Comparison of ENCODE assay signal across 1 cellular context in the genomic region with DNA sequence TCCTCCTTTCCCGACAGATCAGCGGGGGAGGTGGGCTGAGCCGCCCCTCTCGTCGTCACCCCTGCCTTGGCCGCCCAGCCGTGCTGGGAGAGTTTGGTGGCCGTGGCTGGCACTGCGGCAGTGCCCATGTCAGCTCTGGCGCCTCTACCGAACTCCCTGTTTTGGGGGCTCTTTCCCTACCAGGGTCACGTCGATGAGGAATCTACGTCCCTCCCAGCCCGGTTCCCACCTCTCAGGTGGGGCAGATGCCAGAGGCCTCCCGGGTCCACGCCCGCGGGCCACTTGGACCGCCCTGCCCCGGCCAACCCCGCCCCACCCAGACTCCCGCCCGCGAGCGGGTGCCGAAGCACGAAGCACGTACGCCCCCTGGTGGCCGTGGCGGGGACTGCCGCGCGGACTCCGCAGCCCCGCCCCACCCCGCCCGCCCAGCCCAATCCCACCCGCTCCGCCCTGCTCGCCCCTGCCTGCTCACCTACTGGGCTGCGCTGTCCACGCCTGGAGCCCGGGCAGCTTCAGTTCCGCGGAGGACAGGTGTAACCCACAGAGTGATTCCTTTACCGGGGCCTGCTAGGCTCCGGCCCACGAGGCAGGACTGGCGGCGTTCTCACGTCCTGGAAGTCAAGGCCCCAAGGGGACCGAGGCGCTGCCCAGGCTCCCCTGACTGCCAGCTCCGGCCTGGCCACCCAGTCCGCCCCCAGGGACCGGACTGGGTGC.
A peak's percentile ranks its signal among the peaks of the same experiment; 100 is the strongest.
TF ChIP-seq lines count a peak whose summit lies in the region.

No MANE protein-coding gene starts in this region.

TF ChIP-seq in HepG2, 621 proteins besides CTCF, POLR2A, EP300 and RAD21 (continued from another document and continues in another):
- TF ChIP-seq, protein P1, sequence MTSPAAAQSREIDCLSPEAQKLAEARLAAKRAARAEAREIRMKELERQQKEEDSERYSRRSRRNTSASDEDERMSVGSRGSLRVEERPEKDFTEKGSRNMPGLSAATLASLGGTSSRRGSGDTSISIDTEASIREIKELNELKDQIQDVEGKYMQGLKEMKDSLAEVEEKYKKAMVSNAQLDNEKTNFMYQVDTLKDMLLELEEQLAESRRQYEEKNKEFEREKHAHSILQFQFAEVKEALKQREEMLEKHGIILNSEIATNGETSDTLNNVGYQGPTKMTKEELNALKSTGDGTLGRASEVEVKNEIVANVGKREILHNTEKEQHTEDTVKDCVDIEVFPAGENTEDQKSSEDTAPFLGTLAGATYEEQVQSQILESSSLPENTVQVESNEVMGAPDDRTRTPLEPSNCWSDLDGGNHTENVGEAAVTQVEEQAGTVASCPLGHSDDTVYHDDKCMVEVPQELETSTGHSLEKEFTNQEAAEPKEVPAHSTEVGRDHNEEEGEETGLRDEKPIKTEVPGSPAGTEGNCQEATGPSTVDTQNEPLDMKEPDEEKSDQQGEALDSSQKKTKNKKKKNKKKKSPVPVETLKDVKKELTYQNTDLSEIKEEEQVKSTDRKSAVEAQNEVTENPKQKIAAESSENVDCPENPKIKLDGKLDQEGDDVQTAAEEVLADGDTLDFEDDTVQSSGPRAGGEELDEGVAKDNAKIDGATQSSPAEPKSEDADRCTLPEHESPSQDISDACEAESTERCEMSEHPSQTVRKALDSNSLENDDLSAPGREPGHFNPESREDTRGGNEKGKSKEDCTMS (CRISPR knock-in tag; conservative IDR thresholded peaks at IDR 0.05) = no peak
- no peak for TF ChIP-seq ZNF30 (CRISPR knock-in tag; IDR thresholded peaks at IDR 0.05)
- TF ChIP-seq, protein P2, sequence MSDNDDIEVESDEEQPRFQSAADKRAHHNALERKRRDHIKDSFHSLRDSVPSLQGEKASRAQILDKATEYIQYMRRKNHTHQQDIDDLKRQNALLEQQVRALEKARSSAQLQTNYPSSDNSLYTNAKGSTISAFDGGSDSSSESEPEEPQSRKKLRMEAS (IDR thresholded peaks at IDR 0.05) = peak; percentile 42
- no peak for TF ChIP-seq FIP1L1 (IDR thresholded peaks at IDR 0.05; ENCODE audit: borderline replicate concordance, insufficient read depth, low read depth, low read length)
- TF ChIP-seq REPIN1 (CRISPR knock-in tag; IDR thresholded peaks at IDR 0.05; ENCODE audit: borderline replicate concordance, low read depth) = 0 out of 2 replicates have a peak, but pooled peaks have one; percentile 40
- no peak for TF ChIP-seq EEA1 (CRISPR knock-in tag; IDR thresholded peaks at IDR 0.05; ENCODE audit: borderline replicate concordance)
- TF ChIP-seq, protein P3, sequence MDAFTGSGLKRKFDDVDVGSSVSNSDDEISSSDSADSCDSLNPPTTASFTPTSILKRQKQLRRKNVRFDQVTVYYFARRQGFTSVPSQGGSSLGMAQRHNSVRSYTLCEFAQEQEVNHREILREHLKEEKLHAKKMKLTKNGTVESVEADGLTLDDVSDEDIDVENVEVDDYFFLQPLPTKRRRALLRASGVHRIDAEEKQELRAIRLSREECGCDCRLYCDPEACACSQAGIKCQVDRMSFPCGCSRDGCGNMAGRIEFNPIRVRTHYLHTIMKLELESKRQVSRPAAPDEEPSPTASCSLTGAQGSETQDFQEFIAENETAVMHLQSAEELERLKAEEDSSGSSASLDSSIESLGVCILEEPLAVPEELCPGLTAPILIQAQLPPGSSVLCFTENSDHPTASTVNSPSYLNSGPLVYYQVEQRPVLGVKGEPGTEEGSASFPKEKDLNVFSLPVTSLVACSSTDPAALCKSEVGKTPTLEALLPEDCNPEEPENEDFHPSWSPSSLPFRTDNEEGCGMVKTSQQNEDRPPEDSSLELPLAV (CRISPR knock-in tag; conservative IDR thresholded peaks at IDR 0.05; ENCODE audit: low read depth) = no peak
- TF ChIP-seq GTF3A (CRISPR knock-in tag; conservative IDR thresholded peaks at IDR 0.05) = no peak
- no peak for TF ChIP-seq IRX3 (CRISPR knock-in tag; IDR thresholded peaks at IDR 0.05; ENCODE audit: borderline replicate concordance, low read depth)
- TF ChIP-seq RARA (CRISPR knock-in tag; IDR thresholded peaks at IDR 0.05) = no peak
- TF ChIP-seq, protein P4, sequence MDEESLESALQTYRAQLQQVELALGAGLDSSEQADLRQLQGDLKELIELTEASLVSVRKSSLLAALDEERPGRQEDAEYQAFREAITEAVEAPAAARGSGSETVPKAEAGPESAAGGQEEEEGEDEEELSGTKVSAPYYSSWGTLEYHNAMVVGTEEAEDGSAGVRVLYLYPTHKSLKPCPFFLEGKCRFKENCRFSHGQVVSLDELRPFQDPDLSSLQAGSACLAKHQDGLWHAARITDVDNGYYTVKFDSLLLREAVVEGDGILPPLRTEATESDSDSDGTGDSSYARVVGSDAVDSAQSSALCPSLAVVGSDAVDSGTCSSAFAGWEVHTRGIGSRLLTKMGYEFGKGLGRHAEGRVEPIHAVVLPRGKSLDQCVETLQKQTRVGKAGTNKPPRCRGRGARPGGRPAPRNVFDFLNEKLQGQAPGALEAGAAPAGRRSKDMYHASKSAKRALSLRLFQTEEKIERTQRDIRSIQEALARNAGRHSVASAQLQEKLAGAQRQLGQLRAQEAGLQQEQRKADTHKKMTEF (CRISPR knock-in tag; IDR thresholded peaks at IDR 0.05) = no peak
- TF ChIP-seq HNRNPK (IDR thresholded peaks at IDR 0.05; ENCODE audit: low read depth, low read length, poor library complexity, severe bottlenecking) = no peak
- 0 out of 2 replicates have a peak, but pooled peaks have one; percentile 17 for TF ChIP-seq ADNP (CRISPR knock-in tag; IDR thresholded peaks at IDR 0.05)
- no peak for TF ChIP-seq NFYC (CRISPR knock-in tag; IDR thresholded peaks at IDR 0.05)
- 0 out of 2 replicates have a peak, but pooled peaks have one; percentile 4 for TF ChIP-seq ZNF788 (CRISPR knock-in tag; IDR thresholded peaks at IDR 0.05; ENCODE audit: borderline replicate concordance)
- TF ChIP-seq ZNF331 (CRISPR knock-in tag; IDR thresholded peaks at IDR 0.05) = no peak
- no peak for TF ChIP-seq GATA4 (IDR thresholded peaks at IDR 0.05; ENCODE audit: borderline replicate concordance, low read depth)
- no peak for TF ChIP-seq SCMH1 (CRISPR knock-in tag; IDR thresholded peaks at IDR 0.05; ENCODE audit: borderline replicate concordance)
- no peak for TF ChIP-seq STAT5B (CRISPR knock-in tag; IDR thresholded peaks at IDR 0.05)
- no peak for TF ChIP-seq NCOA1 (CRISPR knock-in tag; IDR thresholded peaks at IDR 0.05)
- 0 out of 2 replicates have a peak, but pooled peaks have one; percentile 4 for TF ChIP-seq HNF4A (CRISPR knock-in tag; IDR thresholded peaks at IDR 0.05)
- TF ChIP-seq U2AF1 (optimal IDR thresholded peaks at IDR 0.05; ENCODE audit: low read depth, low read length) = no peak
- TF ChIP-seq RBM39 (IDR thresholded peaks at IDR 0.05; ENCODE audit: low read depth, low read length, poor library complexity, severe bottlenecking) = peak; percentile 29
- TF ChIP-seq STAG1 (CRISPR knock-in tag; IDR thresholded peaks at IDR 0.05) = peak; percentile 77
- TF ChIP-seq MED1 (CRISPR knock-in tag; IDR thresholded peaks at IDR 0.05) = peak; percentile 40; the same call in 1 of the 2 replicates
- no peak for TF ChIP-seq MAFK (conservative IDR thresholded peaks at IDR 0.05 in 1 of 2, IDR thresholded peaks at IDR 0.05 in 1 of 2; ENCODE audit: low read length in 2 of 2)
- TF ChIP-seq, protein P5, sequence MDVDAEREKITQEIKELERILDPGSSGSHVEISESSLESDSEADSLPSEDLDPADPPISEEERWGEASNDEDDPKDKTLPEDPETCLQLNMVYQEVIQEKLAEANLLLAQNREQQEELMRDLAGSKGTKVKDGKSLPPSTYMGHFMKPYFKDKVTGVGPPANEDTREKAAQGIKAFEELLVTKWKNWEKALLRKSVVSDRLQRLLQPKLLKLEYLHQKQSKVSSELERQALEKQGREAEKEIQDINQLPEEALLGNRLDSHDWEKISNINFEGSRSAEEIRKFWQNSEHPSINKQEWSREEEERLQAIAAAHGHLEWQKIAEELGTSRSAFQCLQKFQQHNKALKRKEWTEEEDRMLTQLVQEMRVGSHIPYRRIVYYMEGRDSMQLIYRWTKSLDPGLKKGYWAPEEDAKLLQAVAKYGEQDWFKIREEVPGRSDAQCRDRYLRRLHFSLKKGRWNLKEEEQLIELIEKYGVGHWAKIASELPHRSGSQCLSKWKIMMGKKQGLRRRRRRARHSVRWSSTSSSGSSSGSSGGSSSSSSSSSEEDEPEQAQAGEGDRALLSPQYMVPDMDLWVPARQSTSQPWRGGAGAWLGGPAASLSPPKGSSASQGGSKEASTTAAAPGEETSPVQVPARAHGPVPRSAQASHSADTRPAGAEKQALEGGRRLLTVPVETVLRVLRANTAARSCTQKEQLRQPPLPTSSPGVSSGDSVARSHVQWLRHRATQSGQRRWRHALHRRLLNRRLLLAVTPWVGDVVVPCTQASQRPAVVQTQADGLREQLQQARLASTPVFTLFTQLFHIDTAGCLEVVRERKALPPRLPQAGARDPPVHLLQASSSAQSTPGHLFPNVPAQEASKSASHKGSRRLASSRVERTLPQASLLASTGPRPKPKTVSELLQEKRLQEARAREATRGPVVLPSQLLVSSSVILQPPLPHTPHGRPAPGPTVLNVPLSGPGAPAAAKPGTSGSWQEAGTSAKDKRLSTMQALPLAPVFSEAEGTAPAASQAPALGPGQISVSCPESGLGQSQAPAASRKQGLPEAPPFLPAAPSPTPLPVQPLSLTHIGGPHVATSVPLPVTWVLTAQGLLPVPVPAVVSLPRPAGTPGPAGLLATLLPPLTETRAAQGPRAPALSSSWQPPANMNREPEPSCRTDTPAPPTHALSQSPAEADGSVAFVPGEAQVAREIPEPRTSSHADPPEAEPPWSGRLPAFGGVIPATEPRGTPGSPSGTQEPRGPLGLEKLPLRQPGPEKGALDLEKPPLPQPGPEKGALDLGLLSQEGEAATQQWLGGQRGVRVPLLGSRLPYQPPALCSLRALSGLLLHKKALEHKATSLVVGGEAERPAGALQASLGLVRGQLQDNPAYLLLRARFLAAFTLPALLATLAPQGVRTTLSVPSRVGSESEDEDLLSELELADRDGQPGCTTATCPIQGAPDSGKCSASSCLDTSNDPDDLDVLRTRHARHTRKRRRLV (CRISPR knock-in tag; IDR thresholded peaks at IDR 0.05) = no peak
- TF ChIP-seq NFKB2 (CRISPR knock-in tag; IDR thresholded peaks at IDR 0.05; ENCODE audit: borderline replicate concordance) = no peak
- no peak for TF ChIP-seq ZNF264 (CRISPR knock-in tag; IDR thresholded peaks at IDR 0.05)
- 0 out of 2 replicates have a peak, but pooled peaks have one; percentile 53 for TF ChIP-seq KAT7 (CRISPR knock-in tag; IDR thresholded peaks at IDR 0.05; ENCODE audit: borderline replicate concordance)
- TF ChIP-seq, protein P6, sequence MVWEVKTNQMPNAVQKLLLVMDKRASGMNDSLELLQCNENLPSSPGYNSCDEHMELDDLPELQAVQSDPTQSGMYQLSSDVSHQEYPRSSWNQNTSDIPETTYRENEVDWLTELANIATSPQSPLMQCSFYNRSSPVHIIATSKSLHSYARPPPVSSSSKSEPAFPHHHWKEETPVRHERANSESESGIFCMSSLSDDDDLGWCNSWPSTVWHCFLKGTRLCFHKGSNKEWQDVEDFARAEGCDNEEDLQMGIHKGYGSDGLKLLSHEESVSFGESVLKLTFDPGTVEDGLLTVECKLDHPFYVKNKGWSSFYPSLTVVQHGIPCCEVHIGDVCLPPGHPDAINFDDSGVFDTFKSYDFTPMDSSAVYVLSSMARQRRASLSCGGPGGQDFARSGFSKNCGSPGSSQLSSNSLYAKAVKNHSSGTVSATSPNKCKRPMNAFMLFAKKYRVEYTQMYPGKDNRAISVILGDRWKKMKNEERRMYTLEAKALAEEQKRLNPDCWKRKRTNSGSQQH (CRISPR knock-in tag; IDR thresholded peaks at IDR 0.05; ENCODE audit: low read depth) = no peak
- TF ChIP-seq ZNF180 (CRISPR knock-in tag; IDR thresholded peaks at IDR 0.05; ENCODE audit: borderline replicate concordance, low read depth) = no peak
- no peak for TF ChIP-seq FOXC1 (CRISPR knock-in tag; IDR thresholded peaks at IDR 0.05; ENCODE audit: borderline replicate concordance)
- TF ChIP-seq NCOR1 (IDR thresholded peaks at IDR 0.05; ENCODE audit: borderline replicate concordance, low read length) = no peak
- TF ChIP-seq SPEN (CRISPR knock-in tag; IDR thresholded peaks at IDR 0.05; ENCODE audit: low read depth) = peak; percentile 32; the same call in 1 of the 2 replicates
- no peak for TF ChIP-seq TOPORS (CRISPR knock-in tag; IDR thresholded peaks at IDR 0.05)
- TF ChIP-seq, protein P7, sequence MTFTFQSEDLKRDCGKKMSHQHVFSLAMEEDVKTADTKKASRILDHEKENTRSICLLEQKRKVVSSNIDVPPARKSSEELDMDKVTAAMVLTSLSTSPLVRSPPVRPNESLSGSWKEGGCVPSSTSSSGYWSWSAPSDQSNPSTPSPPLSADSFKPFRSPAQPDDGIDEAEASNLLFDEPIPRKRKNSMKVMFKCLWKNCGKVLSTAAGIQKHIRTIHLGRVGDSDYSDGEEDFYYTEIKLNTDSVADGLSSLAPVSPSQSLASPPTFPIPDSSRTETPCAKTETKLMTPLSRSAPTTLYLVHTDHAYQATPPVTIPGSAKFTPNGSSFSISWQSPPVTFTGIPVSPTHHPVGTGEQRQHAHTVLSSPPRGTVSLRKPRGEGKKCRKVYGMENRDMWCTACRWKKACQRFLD (CRISPR knock-in tag; IDR thresholded peaks at IDR 0.05; ENCODE audit: borderline replicate concordance) = no peak
- TF ChIP-seq, protein P8, sequence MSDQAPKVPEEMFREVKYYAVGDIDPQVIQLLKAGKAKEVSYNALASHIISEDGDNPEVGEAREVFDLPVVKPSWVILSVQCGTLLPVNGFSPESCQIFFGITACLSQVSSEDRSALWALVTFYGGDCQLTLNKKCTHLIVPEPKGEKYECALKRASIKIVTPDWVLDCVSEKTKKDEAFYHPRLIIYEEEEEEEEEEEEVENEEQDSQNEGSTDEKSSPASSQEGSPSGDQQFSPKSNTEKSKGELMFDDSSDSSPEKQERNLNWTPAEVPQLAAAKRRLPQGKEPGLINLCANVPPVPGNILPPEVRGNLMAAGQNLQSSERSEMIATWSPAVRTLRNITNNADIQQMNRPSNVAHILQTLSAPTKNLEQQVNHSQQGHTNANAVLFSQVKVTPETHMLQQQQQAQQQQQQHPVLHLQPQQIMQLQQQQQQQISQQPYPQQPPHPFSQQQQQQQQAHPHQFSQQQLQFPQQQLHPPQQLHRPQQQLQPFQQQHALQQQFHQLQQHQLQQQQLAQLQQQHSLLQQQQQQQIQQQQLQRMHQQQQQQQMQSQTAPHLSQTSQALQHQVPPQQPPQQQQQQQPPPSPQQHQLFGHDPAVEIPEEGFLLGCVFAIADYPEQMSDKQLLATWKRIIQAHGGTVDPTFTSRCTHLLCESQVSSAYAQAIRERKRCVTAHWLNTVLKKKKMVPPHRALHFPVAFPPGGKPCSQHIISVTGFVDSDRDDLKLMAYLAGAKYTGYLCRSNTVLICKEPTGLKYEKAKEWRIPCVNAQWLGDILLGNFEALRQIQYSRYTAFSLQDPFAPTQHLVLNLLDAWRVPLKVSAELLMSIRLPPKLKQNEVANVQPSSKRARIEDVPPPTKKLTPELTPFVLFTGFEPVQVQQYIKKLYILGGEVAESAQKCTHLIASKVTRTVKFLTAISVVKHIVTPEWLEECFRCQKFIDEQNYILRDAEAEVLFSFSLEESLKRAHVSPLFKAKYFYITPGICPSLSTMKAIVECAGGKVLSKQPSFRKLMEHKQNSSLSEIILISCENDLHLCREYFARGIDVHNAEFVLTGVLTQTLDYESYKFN (CRISPR knock-in tag; conservative IDR thresholded peaks at IDR 0.05) = no peak
- TF ChIP-seq NCOA5 (CRISPR knock-in tag; IDR thresholded peaks at IDR 0.05) = no peak
- TF ChIP-seq, protein P9, sequence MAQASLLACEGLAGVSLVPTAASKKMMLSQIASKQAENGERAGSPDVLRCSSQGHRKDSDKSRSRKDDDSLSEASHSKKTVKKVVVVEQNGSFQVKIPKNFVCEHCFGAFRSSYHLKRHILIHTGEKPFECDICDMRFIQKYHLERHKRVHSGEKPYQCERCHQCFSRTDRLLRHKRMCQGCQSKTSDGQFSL (CRISPR knock-in tag; IDR thresholded peaks at IDR 0.05) = no peak
- TF ChIP-seq SRSF1 (optimal IDR thresholded peaks at IDR 0.05; ENCODE audit: low read depth, low read length) = no peak
- TF ChIP-seq ZNF329 (CRISPR knock-in tag; IDR thresholded peaks at IDR 0.05; ENCODE audit: low read depth) = no peak
- no peak for TF ChIP-seq ASH2L (IDR thresholded peaks at IDR 0.05; ENCODE audit: insufficient read length, low read depth, low read length)
- TF ChIP-seq RBM22 (optimal IDR thresholded peaks at IDR 0.05; ENCODE audit: low read length) = no peak
